8 cellular contexts compared by ENCODE assay signal in genomic region chr17:50151937-50152547, GRCh38. TPM values are rescaled to one million over a fixed set of nuclear protein-coding genes. Genes with fewer than 3 reads are reported as not detected.
DNase-seq lines count a peak whose midpoint lies in the region; ATAC-seq and TF ChIP-seq lines count a peak whose summit lies in the region.

No MANE protein-coding gene starts in this region.

- H3K27me3 ChIP-seq in mesendoderm (ENCODE audit: insufficient read depth, low read length, poor library complexity) (no peaks in the 10 kb centered on the region), stomach (no peaks in the 10 kb centered on the region)

- no peak for TF ChIP-seq POLR2A in stomach (IDR thresholded peaks at IDR 0.05)

- peak overlapping the region; percentile 98 for H2BK5ac ChIP-seq in mesendoderm (ENCODE audit: low read length)

- H2AK5ac ChIP-seq in mesendoderm (ENCODE audit: low read length): no peak overlapping the region

- H3K23ac ChIP-seq in mesendoderm (ENCODE audit: low read length): no peak overlapping the region

- H3K27ac ChIP-seq in mesendoderm (ENCODE audit: low read depth, low read length) (peak overlapping the region; percentile 96), stomach (peak overlapping the region; percentile 80 to 97 (median 92))

- H3K4me3 ChIP-seq in mesendoderm (ENCODE audit: low read length) (no peak overlapping the region), stomach (peak overlapping the region; percentile 75 to 93 (median 85))

- no peaks in the 10 kb centered on the region for H3K9me3 ChIP-seq in stomach

- H4K8ac ChIP-seq in mesendoderm (ENCODE audit: low read depth, low read length): no peak overlapping the region

- peak overlapping the region; percentile 94 for H3K18ac ChIP-seq in mesendoderm (ENCODE audit: low read length)

- peak overlapping the region; percentile 10 for H2BK15ac ChIP-seq in mesendoderm (replicated peaks; ENCODE audit: low read depth)

- WGBS in mesendoderm (ENCODE audit: extremely low coverage, insufficient coverage, low lambda C conversion rate): no CpG with 5 or more reads among the region's 12 CpGs
- 0 to 3% (median 1%) methylated on average over 12 of the region's 12 CpGs for WGBS in stomach, 5 donors

- peaks cover 2% of the 10 kb centered on the region for H3K79me2 ChIP-seq in mesendoderm (ENCODE audit: control insufficient read depth, insufficient read depth, low read length)

- peak in 1 of 7 experiments; percentile 26 for TF ChIP-seq CTCF in stomach (IDR thresholded peaks at IDR 0.05)

- peak overlapping the region; percentile 97 for H3K56ac ChIP-seq in mesendoderm (ENCODE audit: low read length)

- H2BK120ac ChIP-seq in mesendoderm (ENCODE audit: low read depth, low read length): peak overlapping the region; percentile 17

- peak overlapping the region; percentile 84 for H3K9ac ChIP-seq in mesendoderm (ENCODE audit: low read length)

- TF ChIP-seq EP300 in stomach (IDR thresholded peaks at IDR 0.05): no peak

- ATAC-seq in HG03066 (IDR thresholded peaks at IDR 0.05; ENCODE audit: low read depth, unreplicated experiment): peak; percentile 36
- no peak for ATAC-seq in HG03159 (IDR thresholded peaks at IDR 0.05; ENCODE audit: unreplicated experiment)

- peak overlapping the region; percentile 76 for H3K4ac ChIP-seq in mesendoderm (ENCODE audit: low read depth, low read length)

- intact Hi-C loops in stomach (cut with DNase I; ENCODE audit: low total_unique reads): no loop called here

- DNase-seq in DMS79 (lab: John Stamatoyannopoulos, UW): peak; percentile 86
- peak; percentile 87 for DNase-seq in NCI-H460 (ENCODE audit: extremely low read depth, low read depth)
- DNase-seq in activated CD4-positive, alpha-beta T cell treated with anti-CD3 and anti-CD28 coated beads, Interleukin-2, amount 50 U/mL, for 48 hours: peak; percentile 45 to 65
- peak; percentile 86 for DNase-seq in epidermal melanocyte (ENCODE audit: insufficient read length, low spot score)
- DNase-seq in mesendoderm: peak; percentile 98
- DNase-seq in stomach: peak; percentile 83

- H3K79me1 ChIP-seq in mesendoderm (ENCODE audit: low read length): peaks cover 3% of the 10 kb centered on the region

- H3K36me3 ChIP-seq in mesendoderm (ENCODE audit: control insufficient read depth, insufficient read depth, low read length) (no peaks in the 10 kb centered on the region), stomach (no peaks in the 10 kb centered on the region)

- peak overlapping the region; percentile 12 for H4K5ac ChIP-seq in mesendoderm (ENCODE audit: low read length)

- H3K4me2 ChIP-seq in mesendoderm (ENCODE audit: low read length): peak overlapping the region; percentile 100

- peaks cover 11% of the 10 kb centered on the region for H3K4me1 ChIP-seq in mesendoderm (ENCODE audit: control insufficient read depth, low read depth, low read length)
- H3K4me1 ChIP-seq in stomach: peaks cover 54 to 81% (median 66%) of the 10 kb centered on the region in 4 donors

RNA-seq across cellular contexts. Expression of gene PPP1R9B, which starts 1.6 kb away (rescaled TPM):
- total RNA-seq in NCI-H460 (2014; rRNA removed; shearing (Covaris generic)): 38.9 and 40.6 TPM in 2 replicates
- 44.4 and 57.1 TPM in 2 replicates for polyA plus RNA-seq in NCI-H460 (2014; cell fraction: nucleus; rRNA removed)
- polyA plus RNA-seq in mesendoderm (2013, experiment 1 of 2): 2.9 TPM
- polyA plus RNA-seq in mesendoderm (2013, experiment 2 of 2): 2.9 TPM
- 10 to 100 TPM; 11.6 to 64.2 (median 22.5) TPM for total RNA-seq in stomach
- polyA plus RNA-seq in stomach: 10 to 100 TPM; 13.1 to 28.8 (median 14.2) TPM

RNA-seq across cellular contexts. Expression of gene SGCA, which starts 13.8 kb away (rescaled TPM):
- total RNA-seq in NCI-H460 (2014; rRNA removed; shearing (Covaris generic)): not detected in 2 replicates
- polyA plus RNA-seq in NCI-H460 (2014; cell fraction: nucleus; rRNA removed): not detected in 2 replicates
- polyA plus RNA-seq in mesendoderm (2013, experiment 1 of 2): 0.07 TPM
- 0.13 TPM for polyA plus RNA-seq in mesendoderm (2013, experiment 2 of 2)
- 10 to 100 TPM in 3 of 5 donors, 1 to 10 TPM in 2; 5.4 to 89.3 (median 21.4) TPM for total RNA-seq in stomach
- 10 to 100 TPM in 1 of 3 donors, 1 to 10 TPM in 2; 6.0 to 24.3 (median 8.7) TPM for polyA plus RNA-seq in stomach

RNA-seq across cellular contexts. Expression of gene SAMD14, which starts 22.1 kb away (rescaled TPM):
- not detected in 2 replicates for total RNA-seq in NCI-H460 (2014; rRNA removed; shearing (Covaris generic))
- polyA plus RNA-seq in NCI-H460 (2014; cell fraction: nucleus; rRNA removed): 0.08 TPM in 1 of 2 replicates, not detected in the other
- polyA plus RNA-seq in mesendoderm (2013, experiment 1 of 2): 1.2 TPM
- polyA plus RNA-seq in mesendoderm (2013, experiment 2 of 2): 1.1 TPM
- total RNA-seq in stomach: 10 to 100 TPM in 1 of 5 donors, 1 to 10 TPM in 2, not detected in 2; 1.5 to 87.0 (median 1.9) TPM
- 1 to 10 TPM; 1.3 to 2.3 (median 1.6) TPM for polyA plus RNA-seq in stomach

RNA-seq across cellular contexts. Expression of gene COL1A1, which starts 49.4 kb away (rescaled TPM):
- total RNA-seq in NCI-H460 (2014; rRNA removed; shearing (Covaris generic)): 0.66 and 1.2 TPM in 2 replicates
- 21.2 and 24.9 TPM in 2 replicates for polyA plus RNA-seq in NCI-H460 (2014; cell fraction: nucleus; rRNA removed)
- 14.5 TPM for polyA plus RNA-seq in mesendoderm (2013, experiment 1 of 2)
- 15.0 TPM for polyA plus RNA-seq in mesendoderm (2013, experiment 2 of 2)
- 1,000 to 10,000 TPM in 1 of 5 donors, 100 to 1,000 TPM in 3, 10 to 100 TPM in 1; 87.0 to 1,931 (median 219) TPM for total RNA-seq in stomach
- polyA plus RNA-seq in stomach: 10 to 100 TPM; 17.9 to 60.0 (median 24.9) TPM

RNA-seq across cellular contexts. Expression of gene PDK2, which starts 56.9 kb away (rescaled TPM):
- total RNA-seq in NCI-H460 (2014; rRNA removed; shearing (Covaris generic)): 3.9 and 4.4 TPM in 2 replicates
- polyA plus RNA-seq in NCI-H460 (2014; cell fraction: nucleus; rRNA removed): 0.41 and 3.9 TPM in 2 replicates
- polyA plus RNA-seq in mesendoderm (2013, experiment 1 of 2): 10.1 TPM
- 11.8 TPM for polyA plus RNA-seq in mesendoderm (2013, experiment 2 of 2)
- 100 to 1,000 TPM in 1 of 5 donors, 10 to 100 TPM in 2, 1 to 10 TPM in 2; 4.6 to 255 (median 31.2) TPM for total RNA-seq in stomach
- polyA plus RNA-seq in stomach: 10 to 100 TPM; 13.5 to 20.6 (median 20.1) TPM
